ENCODE assay signal across 8 cellular contexts in genomic region chr7:83947260-83947659, GRCh38.
DNase-seq lines count a peak whose midpoint lies in the region; ATAC-seq, FAIRE-seq and TF ChIP-seq lines count a peak whose summit lies in the region.

No MANE protein-coding gene starts in this region.

- TF ChIP-seq EP300 in stomach (IDR thresholded peaks at IDR 0.05): no peak

- DNase-seq in AML-193 (lab: John Stamatoyannopoulos, UW) (peak; percentile 35 to 41), HL-60 (ENCODE audit: low read depth in 1 of 2, low spot score in 1 of 2) (peak; percentile 12 to 57), SW480 (ENCODE audit: low spot score) (peak; percentile 46), kidney (peak; percentile 17), cortex of kidney (lab: John Stamatoyannopoulos, UW) (no peak), retina (no peak), stomach (no peak)

- no peak overlapping the region for H3K9ac ChIP-seq in kidney (ENCODE audit: low read length in 2 of 2)

- no peak overlapping the region for H3K4me3 ChIP-seq in HL-60 (replicated peaks; ENCODE audit: insufficient read depth, low read length)
- no peak overlapping the region for H3K4me3 ChIP-seq in kidney (ENCODE audit: low read length in 2 of 2)
- H3K4me3 ChIP-seq in stomach: no peak overlapping the region

- H3K9me3 ChIP-seq in kidney (ENCODE audit: control insufficient read depth in 1 of 2, low read length in 2 of 2) (no peaks in the 10 kb centered on the region), stomach (no peaks in the 10 kb centered on the region)

- no peak overlapping the region for H3K27ac ChIP-seq in HL-60 (replicated peaks)
- no peak overlapping the region for H3K27ac ChIP-seq in kidney (ENCODE audit: low read depth in 2 of 2, low read length in 2 of 2)
- no peak overlapping the region for H3K27ac ChIP-seq in stomach

- no peak for FAIRE-seq in kidney (lab: Jason Lieb, UNC)

- intact Hi-C loops in kidney (cut with DNase I): no loop called here
- intact Hi-C loops in stomach (cut with DNase I; ENCODE audit: low total_unique reads): no loop called here

- no peaks in the 10 kb centered on the region for H3K27me3 ChIP-seq in HL-60 (ENCODE audit: insufficient read depth, poor library complexity, severe bottlenecking)
- H3K27me3 ChIP-seq in stomach: no peaks in the 10 kb centered on the region

- no peak for TF ChIP-seq POLR2A in stomach (IDR thresholded peaks at IDR 0.05)

- TF ChIP-seq CTCF in HL-60 (IDR thresholded peaks at IDR 0.05; ENCODE audit: insufficient read depth, low read length) (peak; percentile 47), kidney (IDR thresholded peaks at IDR 0.05; ENCODE audit: borderline replicate concordance, extremely low read depth, insufficient read depth) (peak; percentile 26), stomach (IDR thresholded peaks at IDR 0.05) (peak in 1 of 7 experiments; percentile 5)

- H3K36me3 ChIP-seq in kidney (ENCODE audit: control insufficient read depth in 1 of 2, insufficient read depth in 2 of 2, low read length in 2 of 2) (no peaks in the 10 kb centered on the region), stomach (no peaks in the 10 kb centered on the region)

- peak; percentile 75 for ATAC-seq in GM18907 (IDR thresholded peaks at IDR 0.05; ENCODE audit: unreplicated experiment)

- 67 to 81% (median 73%) methylated on average over 2 of the region's 2 CpGs for WGBS in stomach, 5 donors

- H3K4me1 ChIP-seq in kidney (ENCODE audit: control insufficient read depth in 1 of 2, insufficient read depth in 1 of 2, low read depth in 1 of 2, low read length in 2 of 2) (no peaks in the 10 kb centered on the region), stomach (no peaks in the 10 kb centered on the region)

Comparison
In these comparisons a context has a peak if more than half of its experiments do, and no peak if none do; other contexts are left out.
1. DNase-seq: peak in AML-193 (2 of 2), HL-60 (2 of 2), SW480 (single experiment) and kidney (single experiment); none in cortex of kidney (single experiment), retina (single experiment) and stomach (single experiment).